31 cellular contexts compared by ENCODE assay signal in the genomic region with DNA sequence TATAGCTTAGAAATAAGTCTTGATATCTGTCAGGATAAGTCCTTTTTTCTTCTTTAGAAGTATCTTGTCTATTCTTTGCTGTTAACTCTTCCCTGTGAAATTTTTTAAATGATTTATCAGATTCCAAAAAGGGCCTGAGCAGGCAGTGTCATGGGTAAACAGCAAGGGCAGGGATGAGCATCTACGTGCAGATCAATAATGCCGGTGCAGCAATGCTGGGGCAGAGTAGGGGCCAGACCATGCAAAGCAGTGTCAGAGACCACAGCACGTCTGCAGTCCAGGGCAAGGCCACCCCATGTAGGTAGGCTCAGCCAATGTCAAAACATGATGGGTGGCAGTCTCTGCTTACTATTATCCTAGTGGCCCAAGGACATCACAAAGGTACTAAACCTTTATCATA.
"Had no signal": no experiment of that assay in that cellular context is flagged by ENCODE, and none has a peak within 500 bp of the region (broad histone marks: within the 10 kb centered on the region; RNA-seq: fewer than 3 reads in every experiment).

No MANE protein-coding gene starts in this region.

- H3K36me3 Mint-ChIP-seq: immature natural killer cell; natural killer cell treated with Interleukin-12 subunit alpha and Interleukin-12 subunit beta and Interleukin-15 and Interleukin-18, amount 100 ng/mL, for 72 hours; stimulated activated naive B cell treated with anti-CD40 and anti-IgM and Interleukin-4, amounts not matched to agents 10 μg/mL and 1 μg/mL and 100 μg/mL, for 72 hours; type B pancreatic cell had no signal

- H3K4me3 ChIP-seq: left lung, lower lobe of right lung, mucosa of descending colon, right atrium auricular region, skin epidermis, tibial nerve, uterus had no signal

- H3K27ac Mint-ChIP-seq: immature natural killer cell; naive thymus-derived CD4-positive, alpha-beta T cell; natural killer cell treated with Interleukin-12 subunit alpha and Interleukin-12 subunit beta and Interleukin-15 and Interleukin-18, amount 100 ng/mL, for 72 hours; stimulated activated naive B cell treated with anti-CD40 and anti-IgM and Interleukin-4, amounts not matched to agents 10 μg/mL and 1 μg/mL and 100 μg/mL, for 72 hours; type B pancreatic cell had no signal

- ATAC-seq: left colon; left lung; lower lobe of right lung; mucosa of descending colon; naive thymus-derived CD4-positive, alpha-beta T cell; natural killer cell treated with Interleukin-12 subunit alpha and Interleukin-12 subunit beta and Interleukin-15 and Interleukin-18, amount 100 ng/mL, for 72 hours; sciatic nerve; stimulated activated naive B cell treated with anti-CD40 and anti-IgM and Interleukin-4, amounts not matched to agents 10 μg/mL and 1 μg/mL and 100 μg/mL, for 72 hours; stimulated activated naive CD8-positive, alpha-beta T cell treated with anti-CD3 and anti-CD28 coated beads, Interleukin-15, amount 100 ng/mL, for 72 hours had no signal

- H3K27me3 Mint-ChIP-seq: progenitor cell of endocrine pancreas had no signal

- FAIRE-seq: islet of Langerhans, kidney had no signal

- H3K27ac ChIP-seq: left lung, lower lobe of right lung, neutrophil, right atrium auricular region, tibial nerve had no signal

- H3K9me3 Mint-ChIP-seq: immature natural killer cell; naive thymus-derived CD4-positive, alpha-beta T cell; natural killer cell treated with Interleukin-12 subunit alpha and Interleukin-12 subunit beta and Interleukin-15 and Interleukin-18, amount 100 ng/mL, for 72 hours; neural crest cell; stimulated activated naive B cell treated with anti-CD40 and anti-IgM and Interleukin-4, amounts not matched to agents 10 μg/mL and 1 μg/mL and 100 μg/mL, for 72 hours; stimulated activated naive CD8-positive, alpha-beta T cell treated with anti-CD3 and anti-CD28 coated beads, Interleukin-15, amount 100 ng/mL, for 72 hours; type B pancreatic cell had no signal

- DNase-seq: head of caudate nucleus; hypothalamus; immature natural killer cell; kidney; left colon; left lung; lower lobe of right lung; mammary epithelial cell; mesendoderm; midbrain; mucosa of descending colon; naive thymus-derived CD4-positive, alpha-beta T cell; occipital lobe; stimulated activated CD4-positive, alpha-beta T cell treated with anti-CD3 and anti-CD28 coated beads, Interleukin-12 subunit alpha, Interleukin-12 subunit beta, amount 100 ng/mL, for 4 hours; stimulated activated CD4-positive, alpha-beta T cell treated with anti-CD3 and anti-CD28 coated beads, Interleukin-15, amount 100 ng/mL, for 24 hours; stimulated activated CD4-positive, alpha-beta T cell treated with anti-CD3 and anti-CD28 coated beads, Interleukin-2, amount 100 ng/mL, for 24 hours; stimulated activated CD4-positive, alpha-beta T cell treated with anti-CD3 and anti-CD28 coated beads, Interleukin-4, amount 100 ng/mL, for 1 hour; stimulated activated naive B cell treated with anti-CD40 and anti-IgM and Interleukin-4, amounts not matched to agents 10 μg/mL and 1 μg/mL and 100 μg/mL, for 72 hours; stimulated activated naive CD8-positive, alpha-beta T cell treated with anti-CD3 and anti-CD28 coated beads, Interleukin-15, amount 100 ng/mL, for 72 hours; substantia nigra; uterus had no signal

- H3K36me3 ChIP-seq: left lung, lower lobe of right lung, neutrophil, right atrium auricular region, tibial nerve, uterus had no signal

- H3K27me3 ChIP-seq: left lung, neutrophil, right atrium auricular region, tibial nerve, uterus had no signal

- H3K9me3 ChIP-seq: left lung, lower lobe of right lung, mucosa of descending colon, neutrophil, right atrium auricular region, tibial nerve, uterus had no signal

- H3K4me1 Mint-ChIP-seq: immature natural killer cell; neural crest cell; stimulated activated naive CD8-positive, alpha-beta T cell treated with anti-CD3 and anti-CD28 coated beads, Interleukin-15, amount 100 ng/mL, for 72 hours had no signal

- H3K4me3 Mint-ChIP-seq: immature natural killer cell; naive thymus-derived CD4-positive, alpha-beta T cell; natural killer cell treated with Interleukin-12 subunit alpha and Interleukin-12 subunit beta and Interleukin-15 and Interleukin-18, amount 100 ng/mL, for 72 hours; neural crest cell; stimulated activated naive B cell treated with anti-CD40 and anti-IgM and Interleukin-4, amounts not matched to agents 10 μg/mL and 1 μg/mL and 100 μg/mL, for 72 hours; stimulated activated naive CD8-positive, alpha-beta T cell treated with anti-CD3 and anti-CD28 coated beads, Interleukin-15, amount 100 ng/mL, for 72 hours; type B pancreatic cell had no signal
